Comparison of ENCODE assay signal across 9 cellular contexts in genomic region chr19:54653181-54653809, GRCh38. TPM values are rescaled to one million over a fixed set of nuclear protein-coding genes. Genes with fewer than 3 reads are reported as not detected.
DNase-seq lines count a peak whose midpoint lies in the region; ATAC-seq and TF ChIP-seq lines count a peak whose summit lies in the region.
"Had no signal": no experiment of that assay in that cellular context is flagged by ENCODE, and none has a peak within 500 bp of the region (broad histone marks: within the 10 kb centered on the region; RNA-seq: fewer than 3 reads in every experiment).

No MANE protein-coding gene starts in this region.

- no peaks in the 10 kb centered on the region for H3K4me1 Mint-ChIP-seq in activated naive CD8-positive, alpha-beta T cell treated with anti-CD3 and anti-CD28 coated beads, Interleukin-2, amount 50 U/mL, for 24 hours
- H3K4me1 Mint-ChIP-seq: activated naive CD4-positive, alpha-beta T cell treated with anti-CD3 and anti-CD28 coated beads, Interleukin-2, amount 50 U/mL, for 24 hours had no signal

- H3K36me3 ChIP-seq in cardiac muscle cell (no peaks in the 10 kb centered on the region), colonic mucosa (no peaks in the 10 kb centered on the region)

- H3K27ac Mint-ChIP-seq in activated naive CD8-positive, alpha-beta T cell treated with anti-CD3 and anti-CD28 coated beads, Interleukin-2, amount 50 U/mL, for 24 hours, result no peak overlapping the region
- H3K27ac Mint-ChIP-seq: activated naive CD4-positive, alpha-beta T cell treated with anti-CD3 and anti-CD28 coated beads, Interleukin-2, amount 50 U/mL, for 24 hours had no signal

- DNase-seq in cardiac muscle cell (ENCODE audit: low read depth in 1 of 2, low spot score in 1 of 2), result peak in 1 of 2 donors; percentile 29
- no peak for DNase-seq in cardiac septum (ENCODE audit: low spot score)
- peak; percentile 29 for DNase-seq in NCI-H2227 treated with DMSO at 0.1 percent for 48 hours (lab: John Stamatoyannopoulos, UW)
- DNase-seq in colonic mucosa, result no peak
- peak; percentile 34 for DNase-seq in pons (ENCODE audit: low spot score)
- DNase-seq in NCI-H345 (lab: John Stamatoyannopoulos, UW), result no peak
- no peak for DNase-seq in activated naive CD8-positive, alpha-beta T cell treated with anti-CD3 and anti-CD28 coated beads, Interleukin-2, amount 50 U/mL, for 24 hours

- H3K9me3 Mint-ChIP-seq in activated naive CD8-positive, alpha-beta T cell treated with anti-CD3 and anti-CD28 coated beads, Interleukin-2, amount 50 U/mL, for 24 hours, result no peaks in the 10 kb centered on the region
- H3K9me3 Mint-ChIP-seq: activated naive CD4-positive, alpha-beta T cell treated with anti-CD3 and anti-CD28 coated beads, Interleukin-2, amount 50 U/mL, for 24 hours had no signal

- no peak for ATAC-seq in HG02938 (IDR thresholded peaks at IDR 0.05; ENCODE audit: unreplicated experiment)
- no peak for ATAC-seq in activated naive CD8-positive, alpha-beta T cell treated with anti-CD3 and anti-CD28 coated beads, Interleukin-2, amount 50 U/mL, for 24 hours

- H3K4me3 ChIP-seq in cardiac muscle cell (no peak overlapping the region), colonic mucosa (no peak overlapping the region)

- no peaks in the 10 kb centered on the region for H3K9me3 ChIP-seq in cardiac muscle cell (ENCODE audit: low read depth)
- H3K9me3 ChIP-seq in colonic mucosa, result no peaks in the 10 kb centered on the region

- peaks cover 5% of the 10 kb centered on the region for H3K27me3 Mint-ChIP-seq in activated naive CD8-positive, alpha-beta T cell treated with anti-CD3 and anti-CD28 coated beads, Interleukin-2, amount 50 U/mL, for 24 hours

- no peak overlapping the region for H3K4me3 Mint-ChIP-seq in activated naive CD8-positive, alpha-beta T cell treated with anti-CD3 and anti-CD28 coated beads, Interleukin-2, amount 50 U/mL, for 24 hours
- H3K4me3 Mint-ChIP-seq: activated naive CD4-positive, alpha-beta T cell treated with anti-CD3 and anti-CD28 coated beads, Interleukin-2, amount 50 U/mL, for 24 hours had no signal

- no peaks in the 10 kb centered on the region for H3K36me3 Mint-ChIP-seq in activated naive CD8-positive, alpha-beta T cell treated with anti-CD3 and anti-CD28 coated beads, Interleukin-2, amount 50 U/mL, for 24 hours (ENCODE audit: low read depth)
- H3K36me3 Mint-ChIP-seq: activated naive CD4-positive, alpha-beta T cell treated with anti-CD3 and anti-CD28 coated beads, Interleukin-2, amount 50 U/mL, for 24 hours had no signal

- no peaks in the 10 kb centered on the region for H3K4me1 ChIP-seq in cardiac muscle cell (ENCODE audit: low read depth)
- H3K4me1 ChIP-seq in colonic mucosa, result no peaks in the 10 kb centered on the region

- H3K27me3 ChIP-seq in cardiac muscle cell (no peaks in the 10 kb centered on the region), colonic mucosa (no peaks in the 10 kb centered on the region)

- H3K27ac ChIP-seq in cardiac muscle cell, result no peak overlapping the region
- H3K27ac ChIP-seq in colonic mucosa, result no peak overlapping the region

- intact Hi-C loops in cardiac septum (cut with DNase I), result no loop called here
- intact Hi-C loops in colonic mucosa (cut with DNase I), result no loop called here

- no peak overlapping the region for H3K9ac ChIP-seq in colonic mucosa (ENCODE audit: low read depth in 2 of 2, low read length in 2 of 2)

- TF ChIP-seq CTCF in cardiac muscle cell (IDR thresholded peaks at IDR 0.05; ENCODE audit: low read depth, low read length) (peak; percentile 43), colonic mucosa (IDR thresholded peaks at IDR 0.05) (peak; percentile 31)

RNA-seq across cellular contexts. Expression of gene LILRB4, which starts 9.5 kb away (rescaled TPM):
- not detected in 2 replicates for total RNA-seq in cardiac muscle cell
- polyA plus RNA-seq in cardiac muscle cell, result not detected in 2 replicates
- total RNA-seq in cardiac septum, result 1.2 TPM
- 1 to 10 TPM; 1.4 to 2.8 TPM for total RNA-seq in colonic mucosa

RNA-seq across cellular contexts. Expression of gene LILRB1, which starts 23.0 kb away (rescaled TPM):
- total RNA-seq in cardiac muscle cell (not detected in 2 replicates), cardiac septum (1.5 TPM), colonic mucosa (1 to 10 TPM; 2.1 to 3.6 TPM)
- not detected in 2 replicates for polyA plus RNA-seq in cardiac muscle cell

RNA-seq across cellular contexts. Expression of gene LILRA1, which starts 59.9 kb away (rescaled TPM):
- total RNA-seq in cardiac muscle cell, result not detected in 2 replicates
- not detected in 2 replicates for polyA plus RNA-seq in cardiac muscle cell
- 0.51 TPM for total RNA-seq in cardiac septum
- total RNA-seq in colonic mucosa, result under 1 TPM; 0.15 to 0.50 TPM

Comparison
In these comparisons a context has a peak if more than half of its experiments do, and no peak if none do; other contexts are left out.
1. DNase-seq: peak in NCI-H2227 treated with DMSO at 0.1 percent for 48 hours (single experiment) and pons (single experiment); none in cardiac septum (single experiment), colonic mucosa (single experiment), NCI-H345 (single experiment) and activated naive CD8-positive, alpha-beta T cell treated with anti-CD3 and anti-CD28 coated beads, Interleukin-2, amount 50 U/mL, for 24 hours (single experiment).